19 cellular contexts compared by ENCODE assay signal in genomic region chr2:175007510-175007909, GRCh38. TPM values are rescaled to one million over a fixed set of nuclear protein-coding genes. Genes with fewer than 3 reads are reported as not detected.
DNase-seq lines count a peak whose midpoint lies in the region; ATAC-seq and TF ChIP-seq lines count a peak whose summit lies in the region.
"Had no signal": no experiment of that assay in that cellular context is flagged by ENCODE, and none has a peak within 500 bp of the region (broad histone marks: within the 10 kb centered on the region; RNA-seq: fewer than 3 reads in every experiment).

No MANE protein-coding gene starts in this region.

- H3K27me3 Mint-ChIP-seq in CD4-positive, alpha-beta T cell = peaks cover 46% of the 10 kb centered on the region
- H3K27me3 Mint-ChIP-seq in effector memory CD8-positive, alpha-beta T cell = peaks cover 9 to 31% of the 10 kb centered on the region in 2 donors

- POLR2A ChIA-PET in CD4-positive, alpha-beta T cell (lab: Charles Lee) = interaction anchor here (1.1 kb wide), 1 partner anchor 413 kb away, joined by 3 read pairs; no protein-coding TSS in a partner anchor

- H3K27me3 ChIP-seq in CD4-positive, alpha-beta T cell (ENCODE audit: control insufficient read depth, insufficient read depth, low read length) = peaks cover 23% of the 10 kb centered on the region
- peaks cover 0 to 55% (median 2%) of the 10 kb centered on the region in 4 donors for H3K27me3 ChIP-seq in esophagus squamous epithelium
- no peaks in the 10 kb centered on the region for H3K27me3 ChIP-seq in neuron (ENCODE audit: insufficient read depth, low read length)
- peaks cover 0 to 51% (median 0%) of the 10 kb centered on the region in 3 donors for H3K27me3 ChIP-seq in psoas muscle (ENCODE audit: insufficient read depth in 3 of 3, low read length in 2 of 3)

- no peak overlapping the region for H3K27ac ChIP-seq in CD4-positive, alpha-beta T cell (ENCODE audit: low read depth, low read length)
- H3K27ac ChIP-seq in esophagus squamous epithelium (peak overlapping the region in 3 of 4 donors; percentile 48 to 80 (median 55)), psoas muscle (no peak overlapping the region)
- H3K27ac ChIP-seq: A549; BLaER1 treated with 17β-estradiol and CSF1 and Interleukin-3, amounts not matched to agents 10 nM and 100 nM had no signal

- no peaks in the 10 kb centered on the region for H3K36me3 Mint-ChIP-seq in CD4-positive, alpha-beta T cell (ENCODE audit: low read depth)
- H3K36me3 Mint-ChIP-seq in effector memory CD8-positive, alpha-beta T cell (ENCODE audit: insufficient read depth) = no peaks in the 10 kb centered on the region

- TF ChIP-seq CTCF in CD4-positive, alpha-beta T cell (IDR thresholded peaks at IDR 0.05) = no peak
- TF ChIP-seq CTCF in esophagus squamous epithelium (IDR thresholded peaks at IDR 0.05) (no peak), psoas muscle (IDR thresholded peaks at IDR 0.05) (no peak)

- ATAC-seq in CD4-positive, alpha-beta T cell (ENCODE audit: poor library complexity) = no peak
- ATAC-seq in effector memory CD8-positive, alpha-beta T cell (replicated peaks) = no peak
- ATAC-seq in psoas muscle = no peak
- ATAC-seq: A549, Panc1 had no signal

- WGBS in esophagus squamous epithelium, 2 donors = 53 to 62% methylated on average over 3 of the region's 3 CpGs
- 73 to 84% (median 75%) methylated on average over 3 of the region's 3 CpGs for WGBS in psoas muscle, 3 donors

- H3K36me3 ChIP-seq in esophagus squamous epithelium (no peaks in the 10 kb centered on the region), neuron (ENCODE audit: insufficient read depth, low read length) (no peaks in the 10 kb centered on the region), psoas muscle (ENCODE audit: insufficient read depth in 1 of 2, low read depth in 1 of 2) (no peaks in the 10 kb centered on the region)
- H3K36me3 ChIP-seq: BLaER1 treated with 17β-estradiol and CSF1 and Interleukin-3, amounts not matched to agents 10 nM and 100 nM had no signal

- no peak overlapping the region for H3K27ac Mint-ChIP-seq in CD4-positive, alpha-beta T cell
- no peak overlapping the region for H3K27ac Mint-ChIP-seq in effector memory CD8-positive, alpha-beta T cell

- H3K4me3 Mint-ChIP-seq in CD4-positive, alpha-beta T cell = peak overlapping the region; percentile 25
- H3K4me3 Mint-ChIP-seq in effector memory CD8-positive, alpha-beta T cell = no peak overlapping the region

- intact Hi-C loops in CD4-positive, alpha-beta T cell (cut with DNase I, micrococcal nuclease) = loop anchor here (10.0 kb wide), 2 partner anchors 233 to 543 kb away; no protein-coding TSS in a partner anchor
- intact Hi-C loops in esophagus squamous epithelium (cut with DNase I) (no loop called here), psoas muscle (cut with DNase I) (no loop called here)

- CTCF ChIA-PET in CD4-positive, alpha-beta T cell (lab: Charles Lee) = interaction anchor here (0.8 kb wide), 1 partner anchor 180 kb away, joined by 3 read pairs; no protein-coding TSS in a partner anchor

- H3K4me1 ChIP-seq in esophagus squamous epithelium (peaks cover 4 to 27% (median 9%) of the 10 kb centered on the region in 3 donors), neuron (ENCODE audit: insufficient read depth, low read length) (peaks cover 32% of the 10 kb centered on the region), psoas muscle (no peaks in the 10 kb centered on the region)

- peak overlapping the region; percentile 29 for H2AFZ ChIP-seq in neuron (ENCODE audit: low read depth, low read length)

- no peaks in the 10 kb centered on the region for H3K9me3 Mint-ChIP-seq in CD4-positive, alpha-beta T cell
- H3K9me3 Mint-ChIP-seq in effector memory CD8-positive, alpha-beta T cell = no peaks in the 10 kb centered on the region

- TF ChIP-seq POLR2A in esophagus squamous epithelium (IDR thresholded peaks at IDR 0.05) = no peak

- no peak for DNase-seq in CD4-positive, alpha-beta T cell
- peak; percentile 78 for DNase-seq in NCI-H2227 treated with DMSO at 0.1 percent for 48 hours (lab: John Stamatoyannopoulos, UW)
- DNase-seq in esophagus squamous epithelium (lab: John Stamatoyannopoulos, UW) = no peak
- no peak for DNase-seq in effector memory CD8-positive, alpha-beta T cell
- DNase-seq in cerebellar cortex (ENCODE audit: low spot score) = no peak
- DNase-seq in psoas muscle = no peak
- DNase-seq: COR-L47, EL, HCEC 1CT, KG1, NCI-H1417 treated with DMSO at 0.1 percent for 48 hours, NCI-H2029, NCI-H2171 treated with DMSO at 0.1 percent for 48 hours, NCI-H510A, NCI-H82 had no signal

- H3K9me3 ChIP-seq in CD4-positive, alpha-beta T cell (ENCODE audit: control insufficient read depth, low read length) = no peaks in the 10 kb centered on the region
- H3K9me3 ChIP-seq in esophagus squamous epithelium = no peaks in the 10 kb centered on the region
- H3K9me3 ChIP-seq in neuron (ENCODE audit: low read length) = no peaks in the 10 kb centered on the region
- H3K9me3 ChIP-seq in psoas muscle = no peaks in the 10 kb centered on the region
- H3K9me3 ChIP-seq: A549; BLaER1 treated with 17β-estradiol and CSF1 and Interleukin-3, amounts not matched to agents 10 nM and 100 nM had no signal

- peaks cover 12% of the 10 kb centered on the region for H3K4me1 Mint-ChIP-seq in CD4-positive, alpha-beta T cell (ENCODE audit: low read depth)
- no peaks in the 10 kb centered on the region for H3K4me1 Mint-ChIP-seq in effector memory CD8-positive, alpha-beta T cell (ENCODE audit: low read depth in 2 of 2)

- H3K4me3 ChIP-seq in esophagus squamous epithelium (no peak overlapping the region), neuron (ENCODE audit: low read length) (no peak overlapping the region), psoas muscle (no peak overlapping the region)
- H3K4me3 ChIP-seq: A549; BLaER1 treated with 17β-estradiol and CSF1 and Interleukin-3, amounts not matched to agents 10 nM and 100 nM had no signal

RNA-seq across cellular contexts. Expression of gene CHN1, which starts 2.3 kb away (rescaled TPM):
- 1 to 10 TPM; 5.3 to 5.6 TPM for total RNA-seq in CD4-positive, alpha-beta T cell
- total RNA-seq in esophagus squamous epithelium (1 to 10 TPM in 3 of 4 donors, under 1 TPM in 1; 0.30 to 5.8 (median 3.6) TPM), psoas muscle (1 to 10 TPM; 2.2 to 4.2 (median 2.8) TPM)
- 1 to 10 TPM; 1.8 to 2.7 (median 2.3) TPM for polyA plus RNA-seq in psoas muscle

Comparison
In these comparisons a context has a peak if more than half of its experiments do, and no peak if none do; other contexts are left out.
1. H3K27ac ChIP-seq: peak in esophagus squamous epithelium (3 of 4); none in CD4-positive, alpha-beta T cell (single experiment) and psoas muscle (single experiment).
2. intact Hi-C loops: an anchor here in CD4-positive, alpha-beta T cell (10.0 kb wide); none called in esophagus squamous epithelium and psoas muscle.